Comparison of ENCODE assay signal across 8 cellular contexts in genomic region chr15:74958320-74958907, GRCh38. TPM values are rescaled to one million over a fixed set of nuclear protein-coding genes. Genes with fewer than 3 reads are reported as not detected.
DNase-seq lines count a peak whose midpoint lies in the region; ATAC-seq and TF ChIP-seq lines count a peak whose summit lies in the region.

No MANE protein-coding gene starts in this region.

- H3K9me3 Mint-ChIP-seq in activated CD4-positive, alpha-beta T cell treated with anti-CD3 and anti-CD28 coated beads, Interleukin-2, amount 10 ng/mL, durations not matched to agents 24 days and 14 days, result no peaks in the 10 kb centered on the region
- no peaks in the 10 kb centered on the region for H3K9me3 Mint-ChIP-seq in WTC11

- POLR2A ChIA-PET in WTC11 (lab: Charles Lee), result interaction anchor here (0.6 to 2.0 kb wide), 4 partner anchors 8 to 260 kb away, joined by 3 to 6 read pairs (median 3); partner anchors contain the start of gene SCAMP5

- H3K27ac ChIP-seq in left ventricle myocardium inferior (replicated peaks), result peak overlapping the region; percentile 88

- H3K4me1 ChIP-seq in left ventricle myocardium inferior, result peaks cover 58% of the 10 kb centered on the region

- peak; percentile 17 for ATAC-seq in WTC11
- ATAC-seq in GM18867 (IDR thresholded peaks at IDR 0.05; ENCODE audit: unreplicated experiment), result no peak
- no peak for ATAC-seq in GM18505 (IDR thresholded peaks at IDR 0.05; ENCODE audit: unreplicated experiment)

- intact Hi-C loops in activated CD4-positive, alpha-beta T cell treated with anti-CD3 and anti-CD28 coated beads, Interleukin-2, amount 10 ng/mL, durations not matched to agents 24 days and 14 days (cut with micrococcal nuclease), result loop anchor here (5.0 kb wide), 4 partner anchors 51 to 581 kb away; partner anchors contain the start of genes C15orf39 and FAM219B
- intact Hi-C loops in left ventricle myocardium inferior (cut with micrococcal nuclease), result no loop called here

- H3K27me3 ChIP-seq in left ventricle myocardium inferior (ENCODE audit: low read depth), result peaks cover 29% of the 10 kb centered on the region

- no peak for TF ChIP-seq POLR2A in GM18505 (IDR thresholded peaks at IDR 0.05; ENCODE audit: borderline replicate concordance, extremely low read depth, insufficient read depth, insufficient read length)

- peak overlapping the region; percentile 81 for H3K4me3 ChIP-seq in left ventricle myocardium inferior

- peaks cover 3% of the 10 kb centered on the region for H3K36me3 Mint-ChIP-seq in activated CD4-positive, alpha-beta T cell treated with anti-CD3 and anti-CD28 coated beads, Interleukin-2, amount 10 ng/mL, durations not matched to agents 24 days and 14 days (ENCODE audit: low read depth)
- H3K36me3 Mint-ChIP-seq in WTC11, result no peaks in the 10 kb centered on the region

- H3K27me3 Mint-ChIP-seq in activated CD4-positive, alpha-beta T cell treated with anti-CD3 and anti-CD28 coated beads, Interleukin-2, amount 10 ng/mL, durations not matched to agents 24 days and 14 days, result peaks cover 41% of the 10 kb centered on the region
- H3K27me3 Mint-ChIP-seq in WTC11 (ENCODE audit: low read depth), result peaks cover 59% of the 10 kb centered on the region

- no peaks in the 10 kb centered on the region for H3K9me3 ChIP-seq in left ventricle myocardium inferior (replicated peaks)

- CTCF ChIA-PET in WTC11 (lab: Charles Lee), result interaction anchor here (0.5 to 3.7 kb wide), 12 partner anchors 8 to 457 kb away, joined by 3 to 23 read pairs (median 5); partner anchors contain the start of genes C15orf39 and SCAMP5

- H3K27ac Mint-ChIP-seq in activated CD4-positive, alpha-beta T cell treated with anti-CD3 and anti-CD28 coated beads, Interleukin-2, amount 10 ng/mL, durations not matched to agents 24 days and 14 days, result peak overlapping the region; percentile 51
- H3K27ac Mint-ChIP-seq in WTC11, result peak overlapping the region; percentile 72; the same call in 1 of the 2 replicates

- peak overlapping the region; percentile 51 for H3K4me3 Mint-ChIP-seq in activated CD4-positive, alpha-beta T cell treated with anti-CD3 and anti-CD28 coated beads, Interleukin-2, amount 10 ng/mL, durations not matched to agents 24 days and 14 days
- peak overlapping the region; percentile 88 for H3K4me3 Mint-ChIP-seq in WTC11

- peaks cover 32% of the 10 kb centered on the region for H3K4me1 Mint-ChIP-seq in activated CD4-positive, alpha-beta T cell treated with anti-CD3 and anti-CD28 coated beads, Interleukin-2, amount 10 ng/mL, durations not matched to agents 24 days and 14 days
- H3K4me1 Mint-ChIP-seq in WTC11, result peaks cover 36% of the 10 kb centered on the region

- no peak for DNase-seq in activated CD4-positive, alpha-beta T cell treated with anti-CD3 and anti-CD28 coated beads, Interleukin-2, amount 10 ng/mL, durations not matched to agents 24 days and 14 days
- no peak for DNase-seq in activated CD4-positive, alpha-beta T cell treated with anti-CD3 and anti-CD28 coated beads, Interleukin-2, amount 50 U/mL, for 1 hour
- DNase-seq in WTC11 (ENCODE audit: low spot score) (peak; percentile 50), left ventricle myocardium inferior (peak; percentile 68), retina (peak; percentile 56), RKO (ENCODE audit: low spot score) (no peak)

- no peaks in the 10 kb centered on the region for H3K36me3 ChIP-seq in left ventricle myocardium inferior

- TF ChIP-seq CTCF in WTC11 (IDR thresholded peaks at IDR 0.05) (no peak), left ventricle myocardium inferior (IDR thresholded peaks at IDR 0.05; ENCODE audit: borderline replicate concordance) (peak; percentile 43)

TF ChIP-seq in WTC11, 78 proteins besides CTCF, POLR2A, EP300 and RAD21 (continues in another document):
- peak; percentile 25; the same call in 1 of the 2 replicates for TF ChIP-seq TEAD1 (CRISPR knock-in tag; IDR thresholded peaks at IDR 0.05)
- TF ChIP-seq AFF4 (CRISPR knock-in tag; IDR thresholded peaks at IDR 0.05; ENCODE audit: borderline replicate concordance), result no peak
- no peak for TF ChIP-seq ZNF281 (CRISPR knock-in tag; IDR thresholded peaks at IDR 0.05)
- TF ChIP-seq ZNF232 (CRISPR knock-in tag; IDR thresholded peaks at IDR 0.05), result no peak
- no peak for TF ChIP-seq CREM (CRISPR knock-in tag; IDR thresholded peaks at IDR 0.05)

RNA-seq across cellular contexts. Expression of gene RPP25, which starts 1.8 kb away (rescaled TPM):
- 13.1 and 13.9 TPM in 2 replicates for total RNA-seq in activated CD4-positive, alpha-beta T cell treated with anti-CD3 and anti-CD28 coated beads, Interleukin-2, amount 10 ng/mL, durations not matched to agents 24 days and 14 days
- 28.3 to 31.3 TPM (median 29.0 TPM) in 3 replicates for total RNA-seq in WTC11 (2021)
- 2.4 TPM for total RNA-seq in left ventricle myocardium inferior

RNA-seq across cellular contexts. Expression of gene COX5A, which starts 20.5 kb away (rescaled TPM):
- total RNA-seq in activated CD4-positive, alpha-beta T cell treated with anti-CD3 and anti-CD28 coated beads, Interleukin-2, amount 10 ng/mL, durations not matched to agents 24 days and 14 days, result 314 and 317 TPM in 2 replicates
- total RNA-seq in WTC11 (2021) (336 to 355 TPM (median 354 TPM) in 3 replicates), left ventricle myocardium inferior (1,257 TPM)

RNA-seq across cellular contexts. Expression of gene SCAMP5, which starts 36.9 kb away (rescaled TPM):
- total RNA-seq in activated CD4-positive, alpha-beta T cell treated with anti-CD3 and anti-CD28 coated beads, Interleukin-2, amount 10 ng/mL, durations not matched to agents 24 days and 14 days, result 0.92 and 1.3 TPM in 2 replicates
- total RNA-seq in WTC11 (2021) (65.7 to 70.1 TPM (median 67.0 TPM) in 3 replicates), left ventricle myocardium inferior (3.0 TPM)

RNA-seq across cellular contexts. Expression of gene FAM219B, which starts 51.8 kb away (rescaled TPM):
- total RNA-seq in activated CD4-positive, alpha-beta T cell treated with anti-CD3 and anti-CD28 coated beads, Interleukin-2, amount 10 ng/mL, durations not matched to agents 24 days and 14 days, result 68.0 and 82.0 TPM in 2 replicates
- 67.3 to 99.6 TPM (median 87.8 TPM) in 3 replicates for total RNA-seq in WTC11 (2021)
- total RNA-seq in left ventricle myocardium inferior, result 108 TPM

Comparison
In these comparisons a context has a peak if more than half of its experiments do, and no peak if none do; other contexts are left out.
1. DNase-seq: peak in WTC11 (single experiment), left ventricle myocardium inferior (single experiment) and retina (single experiment); none in activated CD4-positive, alpha-beta T cell treated with anti-CD3 and anti-CD28 coated beads, Interleukin-2, amount 10 ng/mL, durations not matched to agents 24 days and 14 days (single experiment), activated CD4-positive, alpha-beta T cell treated with anti-CD3 and anti-CD28 coated beads, Interleukin-2, amount 50 U/mL, for 1 hour (single experiment) and RKO (single experiment).
2. RNA of gene SCAMP5, which starts 36.9 kb away (total RNA-seq): 65.7 to 70.1 TPM in WTC11; 3.0 TPM in left ventricle myocardium inferior (single experiment) and 0.92 to 1.3 TPM in activated CD4-positive, alpha-beta T cell treated with anti-CD3 and anti-CD28 coated beads, Interleukin-2, amount 10 ng/mL, durations not matched to agents 24 days and 14 days; every median in the first group is over 10 times any median in the second.